1 cellular context compared by ENCODE assay signal in genomic region chr11:12222099-12222751, GRCh38.
TF ChIP-seq lines count a peak whose summit lies in the region.

No MANE protein-coding gene starts in this region.

TF ChIP-seq in HepG2, 621 proteins besides CTCF, POLR2A, EP300 and RAD21 (continued from another document and continues in another):
- TF ChIP-seq CSRNP2 (CRISPR knock-in tag; conservative IDR thresholded peaks at IDR 0.05; ENCODE audit: low read depth) = no peak
- no peak for TF ChIP-seq FOXC1 (CRISPR knock-in tag; IDR thresholded peaks at IDR 0.05; ENCODE audit: borderline replicate concordance)
- no peak for TF ChIP-seq RAD51 (IDR thresholded peaks at IDR 0.05; ENCODE audit: borderline replicate concordance)
- peak; percentile 33 for TF ChIP-seq ZNF687 (CRISPR knock-in tag; IDR thresholded peaks at IDR 0.05)
- TF ChIP-seq KLF15 (CRISPR knock-in tag; IDR thresholded peaks at IDR 0.05; ENCODE audit: borderline replicate concordance) = no peak
- TF ChIP-seq HNF4G (IDR thresholded peaks at IDR 0.05; ENCODE audit: borderline replicate concordance, low read depth, low read length) = peak; percentile 64
- TF ChIP-seq HNF4G (CRISPR knock-in tag; IDR thresholded peaks at IDR 0.05; ENCODE audit: borderline replicate concordance, low read depth) = peak; percentile 34; the same call in 1 of the 2 replicates
- TF ChIP-seq HCFC1 (IDR thresholded peaks at IDR 0.05; ENCODE audit: low read depth, low read length) = no peak
- peak; percentile 68; the same call in 1 of the 2 replicates for TF ChIP-seq FOXO1 (CRISPR knock-in tag; IDR thresholded peaks at IDR 0.05)
- no peak for TF ChIP-seq ZNF619 (CRISPR knock-in tag; IDR thresholded peaks at IDR 0.05)
- no peak for TF ChIP-seq ZNF383 (CRISPR knock-in tag; IDR thresholded peaks at IDR 0.05; ENCODE audit: borderline replicate concordance)
- no peak for TF ChIP-seq ATF6 (CRISPR knock-in tag; conservative IDR thresholded peaks at IDR 0.05)
- TF ChIP-seq ZFYVE20 (CRISPR knock-in tag; IDR thresholded peaks at IDR 0.05; ENCODE audit: borderline replicate concordance, low read depth) = no peak
- TF ChIP-seq AKNA (CRISPR knock-in tag; IDR thresholded peaks at IDR 0.05; ENCODE audit: borderline replicate concordance) = no peak
- no peak for TF ChIP-seq LBX2 (CRISPR knock-in tag; IDR thresholded peaks at IDR 0.05; ENCODE audit: borderline replicate concordance)
- TF ChIP-seq SMAD9 (CRISPR knock-in tag; IDR thresholded peaks at IDR 0.05) = no peak
- TF ChIP-seq THRA (CRISPR knock-in tag; IDR thresholded peaks at IDR 0.05; ENCODE audit: borderline replicate concordance) = peak; percentile 98
- TF ChIP-seq SMYD3 (CRISPR knock-in tag; IDR thresholded peaks at IDR 0.05) = no peak
- no peak for TF ChIP-seq ZNF556 (CRISPR knock-in tag; IDR thresholded peaks at IDR 0.05; ENCODE audit: borderline replicate concordance)
- TF ChIP-seq SUZ12 (IDR thresholded peaks at IDR 0.05; ENCODE audit: low read depth, low read length) = no peak
- TF ChIP-seq ZNF577 (CRISPR knock-in tag; IDR thresholded peaks at IDR 0.05; ENCODE audit: borderline replicate concordance, low read depth) = no peak
- TF ChIP-seq RARG (CRISPR knock-in tag; IDR thresholded peaks at IDR 0.05; ENCODE audit: low read depth) = no peak
- no peak for TF ChIP-seq ZNF574 (CRISPR knock-in tag; IDR thresholded peaks at IDR 0.05)
- no peak for TF ChIP-seq ZNF441 (CRISPR knock-in tag; IDR thresholded peaks at IDR 0.05; ENCODE audit: borderline replicate concordance)
- no peak for TF ChIP-seq ATF5 (CRISPR knock-in tag; IDR thresholded peaks at IDR 0.05; ENCODE audit: low read depth)
- TF ChIP-seq ZFP36 (IDR thresholded peaks at IDR 0.05; ENCODE audit: borderline replicate concordance, low read depth, low read length, partially characterized antibody) = no peak
- no peak for TF ChIP-seq JUN (CRISPR knock-in tag; IDR thresholded peaks at IDR 0.05)
- no peak for TF ChIP-seq KAT2B (IDR thresholded peaks at IDR 0.05; ENCODE audit: borderline replicate concordance, low read depth, low read length)
- no peak for TF ChIP-seq ZNF224 (CRISPR knock-in tag; IDR thresholded peaks at IDR 0.05)
- 0 out of 2 replicates have a peak, but pooled peaks have one; percentile 59 for TF ChIP-seq MTA1 (CRISPR knock-in tag; IDR thresholded peaks at IDR 0.05; ENCODE audit: borderline replicate concordance)
- no peak for TF ChIP-seq PHF8 (CRISPR knock-in tag; IDR thresholded peaks at IDR 0.05)
- TF ChIP-seq ARID2 (CRISPR knock-in tag; IDR thresholded peaks at IDR 0.05; ENCODE audit: borderline replicate concordance) = no peak
- no peak for TF ChIP-seq GABPA (IDR thresholded peaks at IDR 0.05; ENCODE audit: low read depth, low read length)
- TF ChIP-seq GABPA (CRISPR knock-in tag; IDR thresholded peaks at IDR 0.05; ENCODE audit: low read depth) = no peak
- peak; percentile 68; the same call in 1 of the 2 replicates for TF ChIP-seq SALL1 (CRISPR knock-in tag; IDR thresholded peaks at IDR 0.05)
- TF ChIP-seq ZNF234 (CRISPR knock-in tag; conservative IDR thresholded peaks at IDR 0.05) = no peak
- TF ChIP-seq ADNP (CRISPR knock-in tag; IDR thresholded peaks at IDR 0.05) = no peak
- no peak for TF ChIP-seq USF2 (IDR thresholded peaks at IDR 0.05; ENCODE audit: low read depth, low read length)
- TF ChIP-seq USF2 (CRISPR knock-in tag; IDR thresholded peaks at IDR 0.05; ENCODE audit: borderline replicate concordance) = no peak
- no peak for TF ChIP-seq MATR3 (CRISPR knock-in tag; IDR thresholded peaks at IDR 0.05)
